Comparison of ENCODE assay signal across 2 cellular contexts in the genomic region with DNA sequence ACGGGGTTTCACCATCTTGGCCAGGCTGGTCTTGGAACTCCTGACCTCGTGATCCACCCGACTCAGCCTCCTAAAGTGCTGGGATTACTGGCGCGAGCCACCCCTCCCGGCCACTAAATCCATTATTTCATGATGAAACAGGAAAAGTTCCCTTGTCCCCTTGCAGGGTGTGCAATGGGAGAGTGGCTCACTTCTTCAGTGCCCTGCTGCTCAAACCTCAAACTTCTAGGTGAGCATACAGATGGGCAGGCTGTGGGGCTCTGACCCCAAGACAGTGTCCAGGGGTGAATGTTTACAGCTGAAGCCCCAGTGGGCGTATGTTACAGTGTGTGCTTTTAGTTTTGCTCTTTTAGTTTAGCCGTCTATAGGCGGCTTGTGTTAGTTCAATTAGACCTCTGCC.
TF ChIP-seq lines count a peak whose summit lies in the region.

No MANE protein-coding gene starts in this region.

TF ChIP-seq in HCT116, 20 proteins besides CTCF, POLR2A, EP300 and RAD21:
- TF ChIP-seq ZNF274 (IDR thresholded peaks at IDR 0.05; ENCODE audit: low read depth, low read length), result no peak
- no peak for TF ChIP-seq YY1 (IDR thresholded peaks at IDR 0.05; ENCODE audit: extremely low read depth, insufficient replicate concordance, low read depth, low read length)
- TF ChIP-seq TCF7L2 (IDR thresholded peaks at IDR 0.05; ENCODE audit: borderline replicate concordance, extremely low read depth, insufficient read depth, insufficient read length), result no peak

TF ChIP-seq in K562, 482 proteins besides CTCF, POLR2A, EP300 and RAD21:
- TF ChIP-seq ZBTB7A (IDR thresholded peaks at IDR 0.05; ENCODE audit: borderline replicate concordance, control insufficient read depth, low read depth, low read length), result no peak
- no peak for TF ChIP-seq NFE2 (IDR thresholded peaks at IDR 0.05; ENCODE audit: low read depth)
- TF ChIP-seq HEY1 (CRISPR knock-in tag; IDR thresholded peaks at IDR 0.05; ENCODE audit: borderline replicate concordance), result no peak
- TF ChIP-seq, protein P1, sequence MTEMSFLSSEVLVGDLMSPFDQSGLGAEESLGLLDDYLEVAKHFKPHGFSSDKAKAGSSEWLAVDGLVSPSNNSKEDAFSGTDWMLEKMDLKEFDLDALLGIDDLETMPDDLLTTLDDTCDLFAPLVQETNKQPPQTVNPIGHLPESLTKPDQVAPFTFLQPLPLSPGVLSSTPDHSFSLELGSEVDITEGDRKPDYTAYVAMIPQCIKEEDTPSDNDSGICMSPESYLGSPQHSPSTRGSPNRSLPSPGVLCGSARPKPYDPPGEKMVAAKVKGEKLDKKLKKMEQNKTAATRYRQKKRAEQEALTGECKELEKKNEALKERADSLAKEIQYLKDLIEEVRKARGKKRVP (CRISPR knock-in tag; IDR thresholded peaks at IDR 0.05), result no peak
